ENCODE assay signal across 2 cellular contexts in the genomic region with DNA sequence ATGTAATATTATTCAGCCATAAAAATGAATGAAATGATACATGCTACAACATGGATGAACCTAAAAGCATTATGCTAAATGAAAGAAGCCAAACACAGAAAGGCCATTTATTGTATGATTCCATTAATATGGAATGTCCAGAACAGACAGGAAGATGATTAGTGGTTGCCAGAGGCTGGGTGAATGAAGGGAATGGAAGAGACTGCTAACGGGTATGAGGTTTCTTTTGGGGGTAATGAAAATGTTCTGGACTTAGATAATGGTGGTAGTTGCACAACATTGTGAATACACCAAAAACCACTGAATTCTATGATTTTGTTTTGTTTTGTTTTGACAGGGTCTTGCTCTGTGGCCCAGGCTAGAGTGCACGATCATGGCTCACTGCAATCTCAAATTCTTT.
TF ChIP-seq lines count a peak whose summit lies in the region.

No MANE protein-coding gene starts in this region.

TF ChIP-seq in HCT116, 20 proteins besides CTCF, POLR2A, EP300 and RAD21 (continued from another document):
- no peak for TF ChIP-seq ATF3 (IDR thresholded peaks at IDR 0.05)
- no peak for TF ChIP-seq EZH2phosphoT487 (IDR thresholded peaks at IDR 0.05; ENCODE audit: borderline replicate concordance)
- TF ChIP-seq SRF (IDR thresholded peaks at IDR 0.05; ENCODE audit: low read depth), result no peak
- no peak for TF ChIP-seq ELF1 (IDR thresholded peaks at IDR 0.05; ENCODE audit: borderline replicate concordance, low read depth)
- TF ChIP-seq MAX (IDR thresholded peaks at IDR 0.05), result no peak
- TF ChIP-seq POLR2AphosphoS5 (IDR thresholded peaks at IDR 0.05; ENCODE audit: low read depth, low read length), result no peak

TF ChIP-seq in WTC11, 78 proteins besides CTCF, POLR2A, EP300 and RAD21 (continued from another document):
- TF ChIP-seq, protein P1, sequence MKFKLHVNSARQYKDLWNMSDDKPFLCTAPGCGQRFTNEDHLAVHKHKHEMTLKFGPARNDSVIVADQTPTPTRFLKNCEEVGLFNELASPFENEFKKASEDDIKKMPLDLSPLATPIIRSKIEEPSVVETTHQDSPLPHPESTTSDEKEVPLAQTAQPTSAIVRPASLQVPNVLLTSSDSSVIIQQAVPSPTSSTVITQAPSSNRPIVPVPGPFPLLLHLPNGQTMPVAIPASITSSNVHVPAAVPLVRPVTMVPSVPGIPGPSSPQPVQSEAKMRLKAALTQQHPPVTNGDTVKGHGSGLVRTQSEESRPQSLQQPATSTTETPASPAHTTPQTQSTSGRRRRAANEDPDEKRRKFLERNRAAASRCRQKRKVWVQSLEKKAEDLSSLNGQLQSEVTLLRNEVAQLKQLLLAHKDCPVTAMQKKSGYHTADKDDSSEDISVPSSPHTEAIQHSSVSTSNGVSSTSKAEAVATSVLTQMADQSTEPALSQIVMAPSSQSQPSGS (CRISPR knock-in tag; IDR thresholded peaks at IDR 0.05; ENCODE audit: borderline replicate concordance, low read depth), result no peak
- TF ChIP-seq ZBTB43 (CRISPR knock-in tag; IDR thresholded peaks at IDR 0.05), result no peak
- no peak for TF ChIP-seq TP53 (CRISPR knock-in tag; IDR thresholded peaks at IDR 0.05)
